30 cellular contexts compared by ENCODE assay signal in genomic region chr14:67916430-67916829, GRCh38.
A peak's percentile ranks its signal among the peaks of the same experiment; 100 is the strongest.
DNase-seq lines count a peak whose midpoint lies in the region; ATAC-seq, FAIRE-seq and TF ChIP-seq lines count a peak whose summit lies in the region.
"Had no signal": no experiment of that assay in that cellular context is flagged by ENCODE, and none has a peak within 500 bp of the region (broad histone marks: within the 10 kb centered on the region; RNA-seq: fewer than 3 reads in every experiment).

No MANE protein-coding gene starts in this region.

- peak overlapping the region; percentile 58 for H2BK12ac ChIP-seq in trophoblast cell (ENCODE audit: low read length)

- intact Hi-C loops in pancreas (cut with DNase I), result no loop called here

- TF ChIP-seq CTCF in pancreas (IDR thresholded peaks at IDR 0.05) (no peak), WERI-Rb-1 (IDR thresholded peaks at IDR 0.05; ENCODE audit: low read depth, low read length) (no peak)

- no peaks in the 10 kb centered on the region for H3K27me3 ChIP-seq in pancreas
- no peaks in the 10 kb centered on the region for H3K27me3 ChIP-seq in trophoblast cell (ENCODE audit: insufficient read depth, low read length)
- no peaks in the 10 kb centered on the region for H3K27me3 ChIP-seq in WERI-Rb-1 (ENCODE audit: insufficient read depth, low read depth, severe bottlenecking)
- H3K27me3 ChIP-seq: BE2C; BLaER1; BLaER1 treated with 17β-estradiol and CSF1 and Interleukin-3, amounts not matched to agents 10 nM and 100 nM had no signal

- H3K79me2 ChIP-seq in trophoblast cell (ENCODE audit: control insufficient read depth, insufficient read depth, low read length, poor library complexity), result peaks cover 2% of the 10 kb centered on the region

- H4K91ac ChIP-seq in trophoblast cell (ENCODE audit: low read depth, low read length), result peak overlapping the region; percentile 47

- FAIRE-seq in G401.6 (lab: Jason Lieb, UNC), result peak; percentile 13
- FAIRE-seq in pancreas (lab: Jason Lieb, UNC), result no peak
- FAIRE-seq: A204.1, A549, D721Med had no signal

- no peak overlapping the region for H3K27ac ChIP-seq in pancreas
- H3K27ac ChIP-seq in trophoblast cell (ENCODE audit: low read depth, low read length), result no peak overlapping the region
- no peak overlapping the region for H3K27ac ChIP-seq in WERI-Rb-1
- H3K27ac ChIP-seq: 22Rv1; A549; BLaER1; BLaER1 treated with 17β-estradiol and CSF1 and Interleukin-3, amounts not matched to agents 10 nM and 100 nM; C4-2B had no signal

- no peaks in the 10 kb centered on the region for H3K36me3 ChIP-seq in pancreas
- H3K36me3 ChIP-seq in trophoblast cell (ENCODE audit: control insufficient read depth in 1 of 2, insufficient read depth in 2 of 2, low read length in 2 of 2), result no peaks in the 10 kb centered on the region
- H3K36me3 ChIP-seq in WERI-Rb-1, result no peaks in the 10 kb centered on the region
- H3K36me3 ChIP-seq: BE2C, BLaER1 had no signal

- H3K23ac ChIP-seq in trophoblast cell (ENCODE audit: low read length), result no peak overlapping the region

- H3K79me1 ChIP-seq in trophoblast cell (ENCODE audit: low read length), result peaks cover 16% of the 10 kb centered on the region

- H2AFZ ChIP-seq in trophoblast cell (ENCODE audit: insufficient read depth, low read length, poor library complexity), result no peak overlapping the region

- H3K4me1 ChIP-seq in pancreas (peaks cover 6 to 14% (median 8%) of the 10 kb centered on the region in 3 donors), trophoblast cell (ENCODE audit: control insufficient read depth in 1 of 2, insufficient read depth in 2 of 2, low read length in 2 of 2) (peaks cover 2 to 9% of the 10 kb centered on the region in 2 experiments)
- H3K4me1 ChIP-seq: A549; BE2C; BLaER1 treated with 17β-estradiol and CSF1 and Interleukin-3, amounts not matched to agents 10 nM and 100 nM; Caco-2 had no signal

- no peak overlapping the region for H4K8ac ChIP-seq in trophoblast cell (ENCODE audit: low read depth, low read length)

- ATAC-seq in pancreas, result peak in 3 of 4 donors; percentile 38 to 83 (median 70)
- ATAC-seq: A549; CD8-positive, alpha-beta T cell had no signal

- H3K4ac ChIP-seq in trophoblast cell (ENCODE audit: low read depth, low read length), result no peak overlapping the region

- H3K18ac ChIP-seq in trophoblast cell (ENCODE audit: low read length), result no peak overlapping the region

- H3K9ac ChIP-seq in trophoblast cell (ENCODE audit: low read length), result no peak overlapping the region
- H3K9ac ChIP-seq: BLaER1; BLaER1 treated with 17β-estradiol and CSF1 and Interleukin-3, amounts not matched to agents 10 nM and 100 nM had no signal

- no peaks in the 10 kb centered on the region for H3K9me3 ChIP-seq in pancreas
- no peaks in the 10 kb centered on the region for H3K9me3 ChIP-seq in trophoblast cell (ENCODE audit: insufficient read depth, low read depth, low read length)
- no peaks in the 10 kb centered on the region for H3K9me3 ChIP-seq in WERI-Rb-1 (ENCODE audit: severe bottlenecking)
- H3K9me3 ChIP-seq: A549; BE2C; BLaER1; BLaER1 treated with 17β-estradiol and CSF1 and Interleukin-3, amounts not matched to agents 10 nM and 100 nM; Caco-2 had no signal

- no peak overlapping the region for H3K14ac ChIP-seq in trophoblast cell (ENCODE audit: low read length)

- H2BK120ac ChIP-seq in trophoblast cell (ENCODE audit: insufficient read depth, low read length, poor library complexity), result peak overlapping the region; percentile 22

- H3K4me3 ChIP-seq in pancreas (no peak overlapping the region), trophoblast cell (ENCODE audit: low read depth, low read length) (no peak overlapping the region), WERI-Rb-1 (ENCODE audit: low read depth, low read length) (no peak overlapping the region)
- H3K4me3 ChIP-seq: A549; BLaER1; BLaER1 treated with 17β-estradiol and CSF1 and Interleukin-3, amounts not matched to agents 10 nM and 100 nM had no signal

- no peak overlapping the region for H2AK5ac ChIP-seq in trophoblast cell (ENCODE audit: low read length)

- no peak overlapping the region for H4K12ac ChIP-seq in trophoblast cell (ENCODE audit: low read depth, low read length)

- WGBS in pancreas, 2 donors, result 47 to 82% methylated on average over 4 of the region's 4 CpGs
- whole genome bisulfite sequencing in trophoblast cell (ENCODE audit: extremely low coverage, insufficient coverage, insufficient read length), result no CpG with 5 or more reads among the region's 4 CpGs

- DNase-seq in pancreas (no peak), trophoblast cell (no peak), WERI-Rb-1 (no peak), medulla oblongata (ENCODE audit: extremely low spot score) (no peak), nucleus accumbens (lab: John Stamatoyannopoulos, UW) (no peak)
- DNase-seq: 8988T; ACHN; AML-193; BE2C; C1 segment of cervical spinal cord; Caco-2; Calu3; CD4-positive, alpha-beta memory T cell; CD4-positive, alpha-beta T cell; CD4-positive, CD25-positive, alpha-beta regulatory T cell; CD8-positive, alpha-beta memory T cell; CD8-positive, alpha-beta T cell; COR-L47; DMS 273 treated with DMSO at 0.1 percent for 48 hours; DMS153; DND-41; EL had no signal

- no peak overlapping the region for H2BK5ac ChIP-seq in trophoblast cell (ENCODE audit: low read depth, low read length, poor library complexity)

- H3K4me2 ChIP-seq in trophoblast cell (ENCODE audit: low read length), result no peak overlapping the region
- H3K4me2 ChIP-seq: A549; BLaER1; BLaER1 treated with 17β-estradiol and CSF1 and Interleukin-3, amounts not matched to agents 10 nM and 100 nM had no signal
